Comparison of ENCODE assay signal across 27 cellular contexts in the genomic region with DNA sequence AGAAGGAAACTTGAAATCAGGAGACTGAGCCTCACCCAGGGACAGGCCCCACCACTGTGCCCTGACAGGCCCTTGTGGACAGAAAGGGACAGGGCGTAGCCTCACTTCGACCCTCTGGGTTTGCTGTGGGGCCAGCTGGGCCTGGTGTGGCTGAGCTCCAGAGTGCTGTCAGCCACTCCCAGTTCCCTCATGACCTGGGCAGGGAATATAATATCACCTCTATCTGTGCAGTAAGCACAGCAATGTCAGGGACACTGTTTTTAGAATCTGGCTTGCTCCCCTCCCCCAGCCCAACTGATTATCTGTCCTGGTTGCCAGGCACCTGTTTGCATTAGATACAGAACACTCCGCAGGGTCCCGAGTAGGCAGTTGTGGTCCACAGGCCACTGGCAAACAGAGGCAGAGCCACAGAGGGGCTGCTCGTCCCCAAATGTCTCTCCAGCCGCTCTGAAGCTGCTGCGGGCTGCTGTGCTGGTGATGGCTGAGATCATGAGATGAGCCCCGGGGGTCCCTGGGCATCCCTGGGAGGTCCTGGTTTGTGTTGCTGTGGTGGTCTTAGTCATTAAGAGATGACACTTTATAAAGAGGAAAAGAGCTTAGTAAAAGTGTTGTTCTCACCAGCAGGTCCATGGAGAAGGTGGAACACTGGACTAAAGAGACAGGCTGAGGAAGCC. TPM values are rescaled to one million over a fixed set of nuclear protein-coding genes. Genes with fewer than 3 reads are reported as not detected.
DNase-seq lines count a peak whose midpoint lies in the region; ATAC-seq and TF ChIP-seq lines count a peak whose summit lies in the region.
"Had no signal": no experiment of that assay in that cellular context is flagged by ENCODE, and none has a peak within 500 bp of the region (broad histone marks: within the 10 kb centered on the region; RNA-seq: fewer than 3 reads in every experiment).

No MANE protein-coding gene starts in this region.

- intact Hi-C loops in right cardiac atrium (cut with DNase I) (loop anchor here in 1 of 4 donors (10.0 kb wide), 1 partner anchor 58 kb away; no protein-coding TSS in a partner anchor), psoas muscle (cut with DNase I) (loop anchor here in 1 of 2 donors (5.0 kb wide), 1 partner anchor 45 kb away; no protein-coding TSS in a partner anchor)

- H3K9me3 Mint-ChIP-seq in GM23338 = no peaks in the 10 kb centered on the region; the same call in 2 of the 3 replicates
- no peaks in the 10 kb centered on the region for H3K9me3 Mint-ChIP-seq in activated CD8-positive, alpha-beta T cell treated with anti-CD3 and anti-CD28 coated beads, Interleukin-2, amount 10 ng/mL, durations not matched to agents 7 days and 5 days (ENCODE audit: insufficient read depth)
- H3K9me3 Mint-ChIP-seq: activated T-cell treated with anti-CD3 and anti-CD28 coated beads, Interleukin-2, amount 50 U/mL, for 72 hours; WTC11 had no signal

- H3K4me1 ChIP-seq in GM23338 (ENCODE audit: insufficient read depth) (no peaks in the 10 kb centered on the region), right cardiac atrium (ENCODE audit: control insufficient read depth, insufficient read depth, low read length) (peaks cover 2% of the 10 kb centered on the region), psoas muscle (peaks cover 31% of the 10 kb centered on the region)
- H3K4me1 ChIP-seq: adrenal gland, Caco-2 had no signal

- no peaks in the 10 kb centered on the region for H4K20me1 ChIP-seq in GM23338 (replicated peaks; ENCODE audit: insufficient read depth)

- H3K36me3 Mint-ChIP-seq in GM23338 (ENCODE audit: low read depth) = no peaks in the 10 kb centered on the region
- H3K36me3 Mint-ChIP-seq in activated CD8-positive, alpha-beta T cell treated with anti-CD3 and anti-CD28 coated beads, Interleukin-2, amount 10 ng/mL, durations not matched to agents 7 days and 5 days (ENCODE audit: low read depth) = no peaks in the 10 kb centered on the region
- H3K36me3 Mint-ChIP-seq: WTC11 had no signal

- 79% methylated on average over 8 of the region's 8 CpGs for WGBS in right cardiac atrium
- WGBS in psoas muscle, 3 donors = 46 to 56% (median 49%) methylated on average over 8 of the region's 8 CpGs

- DNase-seq in GM23338 (ENCODE audit: low spot score) (no peak), RWPE1 (ENCODE audit: low spot score) (no peak), right cardiac atrium (no peak), psoas muscle (peak; percentile 34 to 81), NCI-H187 (lab: John Stamatoyannopoulos, UW) (no peak)
- no peak for DNase-seq in activated CD8-positive, alpha-beta T cell treated with anti-CD3 and anti-CD28 coated beads, Interleukin-2, amount 10 ng/mL, durations not matched to agents 7 days and 5 days
- DNase-seq: activated naive CD4-positive, alpha-beta T cell; activated T-cell treated with anti-CD3 and anti-CD28 coated beads, Interleukin-2, amount 50 U/mL, for 72 hours; adrenal gland; brain microvascular endothelial cell; C1 segment of cervical spinal cord; Caco-2; effector CD8-positive, alpha-beta T cell; GDM1; H7; head of caudate nucleus; KBM-7; kidney glomerular epithelial cell; MM.1S; NCI-H1417 treated with DMSO at 0.1 percent for 48 hours; NCI-H2081 treated with DMSO at 0.1 percent for 48 hours; NCI-H446; SHP77; T-helper 9 cell; transverse colon had no signal

- H3K9me3 ChIP-seq in right cardiac atrium (ENCODE audit: control insufficient read depth, low read length) (no peaks in the 10 kb centered on the region), psoas muscle (no peaks in the 10 kb centered on the region)
- H3K9me3 ChIP-seq: adrenal gland, Caco-2, transverse colon had no signal

- POLR2A ChIA-PET in RWPE1 (lab: Yijun Ruan, JAX; ENCODE audit: low non-redundant PET) = no interaction called here
- POLR2A ChIA-PET in activated CD8-positive, alpha-beta T cell treated with anti-CD3 and anti-CD28 coated beads, Interleukin-2, amount 10 ng/mL, durations not matched to agents 7 days and 5 days (lab: Charles Lee) = no interaction called here

- H3K27ac Mint-ChIP-seq in GM23338 = no peak overlapping the region; the same call in 1 of the 2 replicates
- H3K27ac Mint-ChIP-seq in activated CD8-positive, alpha-beta T cell treated with anti-CD3 and anti-CD28 coated beads, Interleukin-2, amount 10 ng/mL, durations not matched to agents 7 days and 5 days = no peak overlapping the region
- H3K27ac Mint-ChIP-seq: activated T-cell treated with anti-CD3 and anti-CD28 coated beads, Interleukin-2, amount 50 U/mL, for 72 hours; WTC11 had no signal

- no peaks in the 10 kb centered on the region for H3F3A ChIP-seq in GM23338 (replicated peaks; ENCODE audit: low read depth)

- no peaks in the 10 kb centered on the region for H3K27me3 Mint-ChIP-seq in GM23338 (ENCODE audit: insufficient read depth, low read depth, poor library complexity)
- peaks cover 4% of the 10 kb centered on the region for H3K27me3 Mint-ChIP-seq in activated CD8-positive, alpha-beta T cell treated with anti-CD3 and anti-CD28 coated beads, Interleukin-2, amount 10 ng/mL, durations not matched to agents 7 days and 5 days (ENCODE audit: low read depth)

- peak; percentile 40; the same call in 2 of the 3 replicates for ATAC-seq in GM23338
- ATAC-seq in right cardiac atrium = peak; percentile 38 to 43
- peak; percentile 54 to 78 (median 76) for ATAC-seq in psoas muscle
- ATAC-seq in HG03280 (IDR thresholded peaks at IDR 0.05; ENCODE audit: unreplicated experiment) = no peak
- no peak for ATAC-seq in activated CD8-positive, alpha-beta T cell treated with anti-CD3 and anti-CD28 coated beads, Interleukin-2, amount 10 ng/mL, durations not matched to agents 7 days and 5 days
- ATAC-seq: activated T-cell treated with anti-CD3 and anti-CD28 coated beads, Interleukin-2, amount 50 U/mL, for 72 hours; WTC11 had no signal

- 0 out of 2 replicates have a peak, but pooled peaks cover 4% of the 10 kb centered on the region for H3K9me2 ChIP-seq in GM23338 (ENCODE audit: insufficient read depth)

- no peak overlapping the region for H3K4me3 ChIP-seq in GM23338
- no peak overlapping the region for H3K4me3 ChIP-seq in right cardiac atrium (ENCODE audit: low read length)
- peak overlapping the region; percentile 4 for H3K4me3 ChIP-seq in psoas muscle
- H3K4me3 ChIP-seq: adrenal gland, transverse colon had no signal

- H3K36me3 ChIP-seq in GM23338 (ENCODE audit: insufficient read depth) (no peaks in the 10 kb centered on the region), psoas muscle (ENCODE audit: insufficient read depth in 1 of 2, low read depth in 1 of 2) (no peaks in the 10 kb centered on the region)
- H3K36me3 ChIP-seq: adrenal gland, brain microvascular endothelial cell, transverse colon had no signal

- H3K79me2 ChIP-seq in GM23338 (replicated peaks; ENCODE audit: insufficient read depth) = no peaks in the 10 kb centered on the region

- CTCF ChIA-PET in RWPE1 (lab: Yijun Ruan, JAX) = interaction anchor here (0.7 kb wide), 1 partner anchor 133 kb away, joined by 3 read pairs; no protein-coding TSS in a partner anchor
- CTCF ChIA-PET in activated CD8-positive, alpha-beta T cell treated with anti-CD3 and anti-CD28 coated beads, Interleukin-2, amount 10 ng/mL, durations not matched to agents 7 days and 5 days (lab: Charles Lee) = no interaction called here

- no peak overlapping the region for H3K4me2 ChIP-seq in GM23338

- TF ChIP-seq CTCF in GM23338 (conservative IDR thresholded peaks at IDR 0.05; ENCODE audit: low read depth in 2 of 2) = no peak
- TF ChIP-seq CTCF in RWPE1 (conservative IDR thresholded peaks at IDR 0.05; ENCODE audit: low read depth) = no peak
- peak; percentile 23 for TF ChIP-seq CTCF in psoas muscle (IDR thresholded peaks at IDR 0.05)

- H3K27me3 ChIP-seq in GM23338 (ENCODE audit: insufficient read depth) = no peaks in the 10 kb centered on the region
- no peaks in the 10 kb centered on the region for H3K27me3 ChIP-seq in right cardiac atrium (ENCODE audit: control insufficient read depth, insufficient read depth)
- H3K27me3 ChIP-seq in psoas muscle (ENCODE audit: insufficient read depth in 3 of 3, low read length in 2 of 3) = no peaks in the 10 kb centered on the region
- H3K27me3 ChIP-seq: adrenal gland, brain microvascular endothelial cell, transverse colon had no signal

- no peak overlapping the region for H3K4me3 Mint-ChIP-seq in GM23338
- no peak overlapping the region for H3K4me3 Mint-ChIP-seq in activated CD8-positive, alpha-beta T cell treated with anti-CD3 and anti-CD28 coated beads, Interleukin-2, amount 10 ng/mL, durations not matched to agents 7 days and 5 days
- H3K4me3 Mint-ChIP-seq: activated T-cell treated with anti-CD3 and anti-CD28 coated beads, Interleukin-2, amount 50 U/mL, for 72 hours; WTC11 had no signal

- H3K27ac ChIP-seq in GM23338 (ENCODE audit: low read depth) = no peak overlapping the region
- H3K27ac ChIP-seq in RWPE1 = peak overlapping the region; percentile 36
- H3K27ac ChIP-seq in right cardiac atrium (ENCODE audit: low read length) = no peak overlapping the region
- peak overlapping the region; percentile 74 for H3K27ac ChIP-seq in psoas muscle
- H3K27ac ChIP-seq: adrenal gland, brain microvascular endothelial cell, transverse colon had no signal

- H2AFZ ChIP-seq in GM23338 = no peak overlapping the region

- no peaks in the 10 kb centered on the region; the same call in 2 of the 3 replicates for H3K4me1 Mint-ChIP-seq in GM23338
- H3K4me1 Mint-ChIP-seq in activated CD8-positive, alpha-beta T cell treated with anti-CD3 and anti-CD28 coated beads, Interleukin-2, amount 10 ng/mL, durations not matched to agents 7 days and 5 days (ENCODE audit: low read depth) = peaks cover 4% of the 10 kb centered on the region
- H3K4me1 Mint-ChIP-seq: WTC11 had no signal

TF ChIP-seq in GM23338, 12 proteins besides CTCF, POLR2A, EP300 and RAD21 (continues in another document):
- TF ChIP-seq CREB1 (CRISPR knock-in tag; IDR thresholded peaks at IDR 0.05; ENCODE audit: low read depth) = no peak
- TF ChIP-seq STAT1 (IDR thresholded peaks at IDR 0.05; ENCODE audit: unreplicated experiment) = no peak
- no peak for TF ChIP-seq ZNF331 (CRISPR knock-in tag; IDR thresholded peaks at IDR 0.05; ENCODE audit: low read depth)

RNA-seq across cellular contexts. Expression of gene ETS2, which starts 51.6 kb away (rescaled TPM):
- total RNA-seq in GM23338 (2014; rRNA removed; shearing (Covaris generic)) = 35.5 and 36.8 TPM in 2 replicates
- polyA plus RNA-seq in GM23338 (2016; fragmentation: Nextera tagmentation; extraction: Ambion mirVana) (17.9 and 19.5 TPM in 2 replicates), right cardiac atrium (29.7 TPM), psoas muscle (100 to 1,000 TPM in 1 of 3 donors, 10 to 100 TPM in 2; 43.4 to 115 (median 57.8) TPM)
- total RNA-seq in right cardiac atrium (10 to 100 TPM; 40.4 to 76.3 (median 44.8) TPM), psoas muscle (100 to 1,000 TPM in 1 of 4 donors, 10 to 100 TPM in 3; 37.0 to 494 (median 96.6) TPM)
- total RNA-seq in activated CD8-positive, alpha-beta T cell treated with anti-CD3 and anti-CD28 coated beads, Interleukin-2, amount 10 ng/mL, durations not matched to agents 7 days and 5 days = 10 to 100 TPM; 17.0 to 20.1 TPM

Comparison
In these comparisons a context has a peak if more than half of its experiments do, and no peak if none do; other contexts are left out.
1. ATAC-seq: peak in GM23338 (single experiment), right cardiac atrium (2 of 2) and psoas muscle (4 of 4); none in HG03280 (single experiment) and activated CD8-positive, alpha-beta T cell treated with anti-CD3 and anti-CD28 coated beads, Interleukin-2, amount 10 ng/mL, durations not matched to agents 7 days and 5 days (single experiment).
2. DNase-seq: peak in psoas muscle (2 of 2); none in GM23338 (single experiment), RWPE1 (single experiment), right cardiac atrium (0 of 3), NCI-H187 (0 of 2) and activated CD8-positive, alpha-beta T cell treated with anti-CD3 and anti-CD28 coated beads, Interleukin-2, amount 10 ng/mL, durations not matched to agents 7 days and 5 days (single experiment).
3. H3K27ac ChIP-seq: peak in RWPE1 (single experiment) and psoas muscle (single experiment); none in GM23338 (single experiment) and right cardiac atrium (single experiment).